ENCODE assay signal across 8 cellular contexts in the genomic region with DNA sequence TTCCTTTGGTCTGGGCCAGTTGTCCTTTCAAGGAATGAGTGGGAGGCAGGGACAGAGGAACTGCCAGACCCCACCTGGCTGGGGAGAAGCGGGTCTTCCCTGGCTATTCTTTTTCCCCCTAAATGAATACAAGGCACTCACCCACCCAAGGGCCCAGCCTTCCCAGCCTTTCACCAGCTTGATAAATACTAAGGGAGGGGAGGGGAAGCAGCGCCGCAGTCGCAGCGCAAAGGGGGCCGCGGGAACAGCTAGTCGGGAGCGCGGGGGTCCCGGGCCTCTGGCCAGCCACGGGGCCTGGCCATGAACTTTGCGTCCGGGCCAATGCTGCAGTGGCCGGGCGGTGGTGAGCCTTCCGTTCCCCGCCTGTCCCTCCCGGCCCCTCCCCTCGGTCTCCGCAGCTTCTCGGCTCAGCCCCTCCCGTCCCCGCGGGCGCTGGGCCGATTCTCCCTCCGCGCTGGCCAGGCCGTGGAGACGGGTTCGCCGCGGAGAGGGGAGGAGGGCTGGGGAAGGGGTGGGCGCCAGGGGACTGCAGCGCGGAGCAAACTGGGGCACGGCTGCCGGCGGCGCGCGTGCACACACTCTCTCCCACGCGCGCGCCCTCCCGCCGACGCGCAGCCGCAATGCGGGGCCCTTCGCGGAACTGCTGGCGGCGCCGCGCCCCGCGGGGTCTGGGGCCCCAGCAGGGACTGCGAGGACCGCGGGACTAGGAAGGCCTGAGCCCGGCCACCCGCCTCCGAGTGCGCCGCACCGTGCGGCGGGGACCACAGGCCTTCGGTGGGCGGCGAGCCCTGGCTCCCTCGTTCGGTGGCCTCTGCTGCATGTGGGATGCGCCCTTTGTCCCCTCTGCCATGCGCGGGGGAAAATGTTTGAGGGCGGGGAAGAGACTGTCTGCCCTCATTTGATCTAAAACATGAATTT.
DNase-seq lines count a peak whose midpoint lies in the region; ATAC-seq and TF ChIP-seq lines count a peak whose summit lies in the region.

No MANE protein-coding gene starts in this region.

- H3K36me3 ChIP-seq in HUES48 (ENCODE audit: control insufficient read depth, insufficient read depth, low read length) (no peaks in the 10 kb centered on the region), body of pancreas (replicated peaks in 1 of 2; ENCODE audit: insufficient read depth in 1 of 2, low read depth in 2 of 2) (no peaks in the 10 kb centered on the region), iPS-18a (ENCODE audit: control insufficient read depth, low read depth, low read length) (no peaks in the 10 kb centered on the region)

- peak overlapping the region; percentile 63 for H3K9ac ChIP-seq in HUES48 (ENCODE audit: low read depth, low read length)
- peak overlapping the region; percentile 77 for H3K9ac ChIP-seq in iPS-18a (ENCODE audit: low read length)

- H3K9me3 ChIP-seq in HUES48 (ENCODE audit: control insufficient read depth, insufficient read depth, low read length): no peaks in the 10 kb centered on the region
- no peaks in the 10 kb centered on the region for H3K9me3 ChIP-seq in body of pancreas
- H3K9me3 ChIP-seq in iPS-18a (ENCODE audit: control insufficient read depth, low read depth, low read length): no peaks in the 10 kb centered on the region

- peak; percentile 62 for ATAC-seq in body of pancreas
- ATAC-seq in sciatic nerve: peak; percentile 65
- ATAC-seq in HG03520 (IDR thresholded peaks at IDR 0.05; ENCODE audit: unreplicated experiment): no peak
- no peak for ATAC-seq in HG03571 (IDR thresholded peaks at IDR 0.05; ENCODE audit: unreplicated experiment)

- H3K27me3 ChIP-seq in HUES48 (ENCODE audit: control insufficient read depth, insufficient read depth, low read length) (peaks cover 35% of the 10 kb centered on the region), body of pancreas (no peaks in the 10 kb centered on the region), iPS-18a (ENCODE audit: control insufficient read depth, insufficient read depth, low read length) (peaks cover 26% of the 10 kb centered on the region)

- H3K4me3 ChIP-seq in HUES48 (ENCODE audit: low read depth, low read length): peak overlapping the region; percentile 68
- peak overlapping the region; percentile 27 to 32 for H3K4me3 ChIP-seq in body of pancreas
- H3K4me3 ChIP-seq in iPS-18a (ENCODE audit: low read length): peak overlapping the region; percentile 64

- no peak overlapping the region for H3K27ac ChIP-seq in HUES48 (ENCODE audit: low read depth, low read length)
- H3K27ac ChIP-seq in body of pancreas: peak overlapping the region in 1 of 4 donors; percentile 12
- H3K27ac ChIP-seq in iPS-18a (ENCODE audit: low read length): no peak overlapping the region

- whole genome bisulfite sequencing in body of pancreas, 2 donors: 1 to 71% methylated on average over 1 to 71 of the region's 81 CpGs

- intact Hi-C loops in body of pancreas (cut with DNase I) (loop anchor here (10.0 kb wide), 1 partner anchor 215 kb away; no protein-coding TSS in a partner anchor), sciatic nerve (cut with DNase I) (no loop called here)

- peak; percentile 86 for DNase-seq in AG20443 (ENCODE audit: low spot score)
- DNase-seq in T-helper 22 cell (ENCODE audit: low read depth): peak; percentile 5
- DNase-seq in body of pancreas: peak; percentile 21 to 51 (median 34)
- peak; percentile 72 for DNase-seq in sciatic nerve (ENCODE audit: low spot score)

- TF ChIP-seq CTCF in body of pancreas (IDR thresholded peaks at IDR 0.05): no peak

- TF ChIP-seq POLR2A in body of pancreas (IDR thresholded peaks at IDR 0.05): peak in 1 of 3 donors; percentile 13

- H3K4me1 ChIP-seq in HUES48 (ENCODE audit: control insufficient read depth, insufficient read depth, low read length) (peaks cover 5% of the 10 kb centered on the region; the same call in 1 of the 2 replicates), body of pancreas (peaks cover 16% of the 10 kb centered on the region), iPS-18a (ENCODE audit: control insufficient read depth, low read depth, low read length) (no peaks in the 10 kb centered on the region)

Comparison
In these comparisons a context has a peak if more than half of its experiments do, and no peak if none do; other contexts are left out.
1. DNase-seq: peak in every context shown above with its lines; median percentile 86 in AG20443; 72 in sciatic nerve; 34 in body of pancreas; 5 in T-helper 22 cell.
2. ATAC-seq: peak in body of pancreas (single experiment) and sciatic nerve (single experiment); none in HG03520 (single experiment) and HG03571 (single experiment).
3. Peak in every context shown above with its lines, with median percentiles within 50 percentile points of each other: H3K4me3 ChIP-seq.